18 cellular contexts compared by ENCODE assay signal in the genomic region with DNA sequence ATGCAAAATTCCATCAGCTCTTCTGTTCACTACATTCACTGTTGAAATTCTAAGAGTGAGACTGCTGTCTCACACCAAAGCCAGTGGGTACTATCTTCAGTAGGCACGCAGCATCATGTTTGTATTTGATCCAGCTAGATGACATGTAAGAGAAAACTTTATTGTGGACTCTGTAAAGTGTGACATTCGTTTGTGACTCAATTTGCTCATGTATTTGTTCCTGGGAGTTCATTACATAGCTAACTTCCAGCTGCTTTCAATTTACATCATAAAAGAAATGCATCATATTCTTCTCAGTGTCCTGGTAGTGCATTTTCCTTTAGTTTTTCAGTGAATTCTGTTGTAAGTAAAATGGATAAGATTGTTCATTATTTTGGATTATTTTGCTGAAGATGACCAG. TPM values are rescaled to one million over a fixed set of nuclear protein-coding genes. Genes with fewer than 3 reads are reported as not detected.
DNase-seq lines count a peak whose midpoint lies in the region; ATAC-seq, FAIRE-seq and TF ChIP-seq lines count a peak whose summit lies in the region.
"Had no signal": no experiment of that assay in that cellular context is flagged by ENCODE, and none has a peak within 500 bp of the region (broad histone marks: within the 10 kb centered on the region; RNA-seq: fewer than 3 reads in every experiment).

No MANE protein-coding gene starts in this region.

- H3K23ac ChIP-seq in H1 (ENCODE audit: insufficient read length) (no peak overlapping the region), mesenchymal stem cell (ENCODE audit: low read length in 2 of 2) (no peak overlapping the region)

- H3K4ac ChIP-seq in H1 (replicated peaks; ENCODE audit: insufficient read length, low read depth, low read length) (no peak overlapping the region), mesenchymal stem cell (ENCODE audit: low read depth in 1 of 2, low read length in 2 of 2) (no peak overlapping the region)

- H2BK20ac ChIP-seq in H1 (ENCODE audit: low read length) = no peak overlapping the region

- ATAC-seq in GM18498 (IDR thresholded peaks at IDR 0.05; ENCODE audit: unreplicated experiment) = no peak
- ATAC-seq: A549 had no signal

- H3K27ac ChIP-seq in H1 (ENCODE audit: low read depth, low read length) = no peak overlapping the region
- H3K27ac ChIP-seq in mesenchymal stem cell (ENCODE audit: low read length, poor library complexity, severe bottlenecking) = no peak overlapping the region
- H3K27ac ChIP-seq: A549, Peyer's patch had no signal

- H2BK12ac ChIP-seq in H1 (ENCODE audit: low read depth, low read length) = 0 out of 2 replicates have a peak overlapping the region, but pooled peaks have one; percentile 60
- H2BK12ac ChIP-seq in mesenchymal stem cell (ENCODE audit: low read length in 2 of 2) = no peak overlapping the region

- FAIRE-seq in H1 (lab: Jason Lieb, UNC) = no peak
- FAIRE-seq: A549 had no signal

- DNase-seq in AG20443 (ENCODE audit: low spot score) (peak; percentile 27), HAP-1 (ENCODE audit: low spot score in 2 of 2) (peak; percentile 19 to 87), H1 (ENCODE audit: low read depth in 1 of 2, low spot score in 2 of 2) (no peak), mesenchymal stem cell (no peak), SK-N-DZ (ENCODE audit: low spot score) (no peak), Caco-2 (no peak), DMS53 (lab: John Stamatoyannopoulos, UW) (no peak)
- DNase-seq: CD4-positive, alpha-beta T cell; IMR-90; NCI-H1417; NCI-H1930; NCI-H2171; NCI-H510A; Peyer's patch; Right ventricle myocardium superior had no signal

- peaks cover 10% of the 10 kb centered on the region for H3K4me1 Mint-ChIP-seq in Caco-2 (ENCODE audit: low read depth, unreplicated experiment)
- H3K4me1 Mint-ChIP-seq: B cell had no signal

- H3K18ac ChIP-seq in H1 (ENCODE audit: extremely low read depth, low read length) (no peak overlapping the region), mesenchymal stem cell (ENCODE audit: low read depth in 1 of 2, low read length in 2 of 2) (no peak overlapping the region)

- WGBS in H1 (ENCODE audit: extremely low coverage in 1 of 2, insufficient coverage in 1 of 2, insufficient read length in 1 of 2, insufficient replicate concordance in 2 of 2, low coverage in 1 of 2, low lambda C conversion rate in 2 of 2, missing lambda C conversion rate in 1 of 2), 2 experiments = 43% methylated on average over 2 of the region's 2 CpGs; no CpG with 5 or more reads in 1 of the 2 experiments
- WGBS in mesenchymal stem cell = 100% methylated on average over 1 of the region's 2 CpGs

- H3K9ac ChIP-seq in H1 (replicated peaks in 1 of 4; ENCODE audit: extremely low read depth in 1 of 4, low read depth in 3 of 4, low read length in 3 of 4) (no peak overlapping the region), mesenchymal stem cell (ENCODE audit: low read length) (peak overlapping the region; percentile 14)

- intact Hi-C loops in Caco-2 (cut with micrococcal nuclease; ENCODE audit: unreplicated experiment) = no loop called here

- H3K4me3 Mint-ChIP-seq in Caco-2 (ENCODE audit: unreplicated experiment) = no peak overlapping the region
- H3K4me3 Mint-ChIP-seq: B cell; CD4-positive, alpha-beta T cell had no signal

- H2BK5ac ChIP-seq in H1 (ENCODE audit: low read depth, low read length) (peak overlapping the region; percentile 55; the same call in 1 of the 2 replicates), mesenchymal stem cell (ENCODE audit: low read depth, low read length, poor library complexity, severe bottlenecking) (no peak overlapping the region)

- H3K9me3 Mint-ChIP-seq in Caco-2 (ENCODE audit: unreplicated experiment) = no peaks in the 10 kb centered on the region
- H3K9me3 Mint-ChIP-seq: CD4-positive, alpha-beta T cell had no signal

- H4K20me1 ChIP-seq in H1 (replicated peaks in 1 of 2; ENCODE audit: control insufficient read depth in 1 of 2, insufficient read depth in 2 of 2, low read length in 2 of 2) = no peaks in the 10 kb centered on the region

- peaks cover 38% of the 10 kb centered on the region for H3K4me1 ChIP-seq in HAP-1
- H3K4me1 ChIP-seq in H1 (replicated peaks in 1 of 4; ENCODE audit: control insufficient read depth in 3 of 4, insufficient read depth in 4 of 4, low read length in 3 of 4) = peaks cover 0 to 17% (median 9%) of the 10 kb centered on the region in 4 experiments; a peak in 5 of 7 replicates
- no peaks in the 10 kb centered on the region for H3K4me1 ChIP-seq in mesenchymal stem cell (ENCODE audit: control insufficient read depth, insufficient read depth, low read depth, low read length)
- H3K4me1 ChIP-seq in Caco-2 = no peaks in the 10 kb centered on the region
- H3K4me1 ChIP-seq: A549, Peyer's patch had no signal

- no peak overlapping the region for H3K56ac ChIP-seq in H1 (replicated peaks; ENCODE audit: insufficient read length, low read depth, low read length)

- no peak overlapping the region for H3K27ac Mint-ChIP-seq in Caco-2 (ENCODE audit: unreplicated experiment)
- H3K27ac Mint-ChIP-seq: B cell; CD4-positive, alpha-beta T cell had no signal

- H3K4me2 ChIP-seq in H1 (ENCODE audit: insufficient read depth in 1 of 2, low read depth in 2 of 2, low read length in 2 of 2) = peak overlapping the region; percentile 9 to 44; a peak in 2 of 4 replicates
- H3K4me2 ChIP-seq in mesenchymal stem cell (ENCODE audit: low read length, poor library complexity, severe bottlenecking) = no peak overlapping the region
- H3K4me2 ChIP-seq: A549 had no signal

- H3K36me3 ChIP-seq in HAP-1 (replicated peaks) = peaks cover 16% of the 10 kb centered on the region
- H3K36me3 ChIP-seq in H1 (ENCODE audit: control insufficient read depth in 2 of 4, insufficient read depth in 4 of 4, low read length in 3 of 4) = peaks cover 0 to 35% (median 14%) of the 10 kb centered on the region in 4 experiments; a peak in 6 of 8 replicates
- H3K36me3 ChIP-seq in mesenchymal stem cell (ENCODE audit: control insufficient read depth in 1 of 2, insufficient read depth in 2 of 2, low read depth in 1 of 2, low read length in 2 of 2) = no peaks in the 10 kb centered on the region
- H3K36me3 ChIP-seq in Caco-2 (ENCODE audit: control insufficient read depth, insufficient read depth, low read length) = no peaks in the 10 kb centered on the region

- no peak overlapping the region for H2BK15ac ChIP-seq in H1 (ENCODE audit: low read length)
- no peak overlapping the region for H2BK15ac ChIP-seq in mesenchymal stem cell (ENCODE audit: low read depth, poor library complexity, severe bottlenecking)

- no peak overlapping the region for H3K14ac ChIP-seq in H1 (ENCODE audit: insufficient read length)
- no peak overlapping the region for H3K14ac ChIP-seq in mesenchymal stem cell (ENCODE audit: low read length in 2 of 2)

- CTCF ChIA-PET in H1 (lab: Charles Lee; ENCODE audit: partially characterized antibody) = interaction anchor here (1.0 to 1.8 kb wide), 5 partner anchors 9 to 86 kb away, joined by 4 to 5 read pairs (median 4); no protein-coding TSS in a partner anchor
- CTCF ChIA-PET in Caco-2 (lab: Charles Lee) = no interaction called here

- peak overlapping the region; percentile 71 for H4K5ac ChIP-seq in H1 (ENCODE audit: insufficient read length, low read depth, low read length)

- H2BK120ac ChIP-seq in H1 (replicated peaks; ENCODE audit: low read depth, low read length) = no peak overlapping the region
- H2BK120ac ChIP-seq in mesenchymal stem cell (ENCODE audit: low read depth, low read length) = no peak overlapping the region

- no peak overlapping the region for H3K4me3 ChIP-seq in HAP-1
- H3K4me3 ChIP-seq in H1 (ENCODE audit: extremely low read depth in 1 of 4, insufficient read depth in 2 of 4, low read depth in 3 of 4, low read length in 4 of 4) = peak overlapping the region in 1 of 4 experiments; percentile 29; a peak in 1 of 8 replicates
- no peak overlapping the region for H3K4me3 ChIP-seq in mesenchymal stem cell (ENCODE audit: insufficient read depth in 1 of 2, low read depth in 1 of 2, low read length in 2 of 2)
- no peak overlapping the region for H3K4me3 ChIP-seq in Caco-2 (ENCODE audit: low read depth, low read length)
- H3K4me3 ChIP-seq: A549, Peyer's patch had no signal

- H3K79me2 ChIP-seq in H1 (ENCODE audit: control insufficient read depth in 1 of 2, insufficient read depth in 2 of 2, low read length in 2 of 2) = no peaks in the 10 kb centered on the region

- POLR2A ChIA-PET in H1 (lab: Charles Lee; ENCODE audit: partially characterized antibody) = interaction anchor here (0.6 to 8.6 kb wide), 7 partner anchors 10 to 89 kb away, joined by 3 to 70 read pairs (median 4); partner anchors contain the start of gene CTH
- POLR2A ChIA-PET in Caco-2 (lab: Charles Lee) = no interaction called here

- BruUV-seq in Caco-2 (replicated peaks; lab: Mats Ljungman, UMichigan) = no TSS peak

- no peak for TF ChIP-seq RAD21 in H1 (IDR thresholded peaks at IDR 0.05 in 1 of 2, conservative IDR thresholded peaks at IDR 0.05 in 1 of 2; ENCODE audit: low read depth in 2 of 2, low read length in 2 of 2)

- no peaks in the 10 kb centered on the region for H3K23me2 ChIP-seq in H1 (ENCODE audit: low read depth, low read length)

- no peaks in the 10 kb centered on the region for H3K79me1 ChIP-seq in H1 (ENCODE audit: low read depth, low read length)
- H3K79me1 ChIP-seq in mesenchymal stem cell (replicated peaks; ENCODE audit: low read length, poor library complexity, severe bottlenecking) = no peaks in the 10 kb centered on the region

- no peak for TF ChIP-seq POLR2A in H1 (IDR thresholded peaks at IDR 0.05; ENCODE audit: control extremely low read depth in 1 of 2, low read depth in 2 of 2, low read length in 2 of 2)

- no peak for TF ChIP-seq EP300 in H1 (IDR thresholded peaks at IDR 0.05; ENCODE audit: borderline replicate concordance in 1 of 2, low read depth in 2 of 2, low read length in 2 of 2)

- TF ChIP-seq CTCF in H1 (IDR thresholded peaks at IDR 0.05; ENCODE audit: control extremely low read depth in 1 of 3, insufficient read depth in 1 of 3, low read depth in 1 of 3, low read length in 3 of 3) = no peak
- no peak for TF ChIP-seq CTCF in Caco-2 (IDR thresholded peaks at IDR 0.05; ENCODE audit: insufficient read depth in 1 of 2, low read depth in 1 of 2, low read length in 1 of 2, severe bottlenecking in 1 of 2, unreplicated experiment in 1 of 2)

- H2AFZ ChIP-seq in H1 (ENCODE audit: low read length) (no peak overlapping the region), mesenchymal stem cell (ENCODE audit: low read depth, low read length) (no peak overlapping the region)

- in situ Hi-C loops in HAP-1 (cut with MboI; ENCODE audit: low sequenced_read_pairs) = loop anchor here (25.0 kb wide), 1 partner anchor 620 kb away; no protein-coding TSS in a partner anchor

- H3K36me3 Mint-ChIP-seq in Caco-2 (ENCODE audit: insufficient read depth, unreplicated experiment) = no peaks in the 10 kb centered on the region

- H2AK5ac ChIP-seq in H1 (ENCODE audit: low read depth, low read length) (no peak overlapping the region), mesenchymal stem cell (ENCODE audit: low read length, severe bottlenecking) (no peak overlapping the region)

- H4K8ac ChIP-seq in H1 (ENCODE audit: extremely low read depth, insufficient read depth, low read length) = no peak overlapping the region
- no peak overlapping the region for H4K8ac ChIP-seq in mesenchymal stem cell (ENCODE audit: low read length)

- H3K9me3 ChIP-seq in HAP-1 = no peaks in the 10 kb centered on the region
- no peaks in the 10 kb centered on the region for H3K9me3 ChIP-seq in H1 (ENCODE audit: insufficient read depth in 2 of 2, low read depth in 1 of 2, low read length in 1 of 2)
- no peaks in the 10 kb centered on the region for H3K9me3 ChIP-seq in mesenchymal stem cell (ENCODE audit: control insufficient read depth, low read length)
- H3K9me3 ChIP-seq in Caco-2 = no peaks in the 10 kb centered on the region
- H3K9me3 ChIP-seq: A549, Peyer's patch had no signal

- H4K91ac ChIP-seq in H1 (replicated peaks; ENCODE audit: insufficient read length, low read length) (no peak overlapping the region), mesenchymal stem cell (ENCODE audit: low read length) (no peak overlapping the region)

- H3K27me3 ChIP-seq in HAP-1 (ENCODE audit: low read depth) (no peaks in the 10 kb centered on the region), H1 (replicated peaks in 1 of 4; ENCODE audit: control insufficient read depth in 3 of 4, extremely low read depth in 1 of 4, insufficient read depth in 3 of 4, low read length in 3 of 4) (no peaks in the 10 kb centered on the region), mesenchymal stem cell (ENCODE audit: control insufficient read depth in 1 of 2, insufficient read depth in 1 of 2, low read length in 2 of 2) (no peaks in the 10 kb centered on the region), Caco-2 (replicated peaks; ENCODE audit: control insufficient read depth, insufficient read depth, low read length) (no peaks in the 10 kb centered on the region)
- H3K27me3 ChIP-seq: Peyer's patch had no signal

- no peaks in the 10 kb centered on the region for H3K27me3 Mint-ChIP-seq in Caco-2 (ENCODE audit: insufficient read depth, unreplicated experiment)
- H3K27me3 Mint-ChIP-seq: B cell; CD4-positive, alpha-beta T cell had no signal

RNA-seq across cellular contexts. Expression of gene CTH, which starts 31.4 kb away (rescaled TPM):
- 33.2 and 34.5 TPM in 2 replicates for total RNA-seq in H1 (2021; fragmentation: NEBNext Ultra II Directional; extraction: Animal tissue kit (Norgen Biotek cat#: 25700))
- 31.7 and 39.3 TPM in 2 replicates for polyA plus RNA-seq in H1 (2011; rRNA removed)
- polyA plus RNA-seq in H1 (2011; cell fraction: cytosol; rRNA removed) = 33.2 TPM
- 46.4 TPM for polyA plus RNA-seq in H1 (2011; cell fraction: nucleus; rRNA removed)
- 18.8 to 27.1 TPM (median 23.0 TPM) in 4 replicates for polyA plus RNA-seq in H1 (2012, experiment 1 of 2)
- 9.0 TPM for polyA plus RNA-seq in H1 (2012, experiment 2 of 2)
- 17.7 TPM for polyA plus RNA-seq in H1 (2013, experiment 1 of 2)
- 17.2 TPM for polyA plus RNA-seq in H1 (2013, experiment 2 of 2)
- 45.2 and 48.6 TPM in 2 replicates for polyA minus RNA-seq in H1 (2011; rRNA and poly(A)+ RNA removed)
- 32.1 TPM for polyA minus RNA-seq in H1 (2011; cell fraction: cytosol; rRNA and poly(A)+ RNA removed)
- 72.6 TPM for polyA minus RNA-seq in H1 (2011; cell fraction: nucleus; rRNA and poly(A)+ RNA removed)
- 5.9 TPM for polyA plus RNA-seq in mesenchymal stem cell (2013, experiment 1 of 2)
- polyA plus RNA-seq in mesenchymal stem cell (2013, experiment 2 of 2) = 6.1 TPM
- polyA plus RNA-seq in SK-N-DZ (2014; cell fraction: cytosol; rRNA removed) = 4.8 and 5.0 TPM in 2 replicates
- 4.7 and 5.1 TPM in 2 replicates for polyA plus RNA-seq in SK-N-DZ (2014; cell fraction: nucleus; rRNA removed)
- 11.1 and 14.0 TPM in 2 replicates for total RNA-seq in Caco-2 (2022)

Comparison
In these comparisons a context has a peak if more than half of its experiments do, and no peak if none do; other contexts are left out.
1. DNase-seq: peak in AG20443 (single experiment) and HAP-1 (2 of 2); none in H1 (0 of 2), mesenchymal stem cell (single experiment), SK-N-DZ (single experiment), Caco-2 (0 of 2) and DMS53 (single experiment).